ENCODE assay signal across 1 cellular context in the genomic region with DNA sequence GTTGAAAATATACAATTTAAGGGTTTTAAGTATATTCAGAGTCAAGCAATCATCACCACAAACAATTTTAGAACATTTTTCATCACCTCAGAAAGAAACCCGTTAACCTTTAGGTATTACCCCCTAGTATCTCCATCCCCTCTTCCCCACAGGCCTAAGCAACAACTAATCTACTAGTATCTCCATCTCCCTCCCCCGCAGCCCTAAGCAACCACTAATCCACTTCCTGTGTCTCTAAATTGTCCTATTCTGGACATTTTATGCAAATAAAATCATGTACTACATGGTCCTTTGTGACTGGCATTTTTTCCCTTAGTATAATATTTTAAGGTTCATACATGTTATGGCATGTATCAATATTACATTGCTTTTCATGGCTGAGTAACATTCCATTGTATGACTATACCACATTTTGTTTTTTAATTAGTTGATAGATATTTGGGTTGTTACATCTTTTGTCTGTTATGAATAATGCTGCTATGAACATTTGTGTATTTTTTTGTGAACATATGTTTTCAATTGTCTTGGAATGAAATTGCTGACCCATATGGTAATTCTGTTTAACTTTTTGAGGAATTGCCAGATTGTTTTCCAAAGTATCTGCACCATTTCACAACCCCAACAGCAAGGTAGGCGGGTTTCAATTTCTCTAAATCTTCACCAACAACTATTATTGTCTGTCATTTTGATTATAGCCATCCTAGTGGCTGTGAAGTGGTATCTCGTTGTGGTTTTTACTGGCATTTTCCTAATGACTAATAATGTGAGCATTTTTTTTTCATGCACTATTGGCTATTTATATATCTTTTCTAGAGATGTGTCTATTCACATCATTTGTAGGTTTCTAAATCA.
TF ChIP-seq lines count a peak whose summit lies in the region.

No MANE protein-coding gene starts in this region.

TF ChIP-seq in WTC11, 78 proteins besides CTCF, POLR2A, EP300 and RAD21 (continued from another document):
- TF ChIP-seq, protein P1, sequence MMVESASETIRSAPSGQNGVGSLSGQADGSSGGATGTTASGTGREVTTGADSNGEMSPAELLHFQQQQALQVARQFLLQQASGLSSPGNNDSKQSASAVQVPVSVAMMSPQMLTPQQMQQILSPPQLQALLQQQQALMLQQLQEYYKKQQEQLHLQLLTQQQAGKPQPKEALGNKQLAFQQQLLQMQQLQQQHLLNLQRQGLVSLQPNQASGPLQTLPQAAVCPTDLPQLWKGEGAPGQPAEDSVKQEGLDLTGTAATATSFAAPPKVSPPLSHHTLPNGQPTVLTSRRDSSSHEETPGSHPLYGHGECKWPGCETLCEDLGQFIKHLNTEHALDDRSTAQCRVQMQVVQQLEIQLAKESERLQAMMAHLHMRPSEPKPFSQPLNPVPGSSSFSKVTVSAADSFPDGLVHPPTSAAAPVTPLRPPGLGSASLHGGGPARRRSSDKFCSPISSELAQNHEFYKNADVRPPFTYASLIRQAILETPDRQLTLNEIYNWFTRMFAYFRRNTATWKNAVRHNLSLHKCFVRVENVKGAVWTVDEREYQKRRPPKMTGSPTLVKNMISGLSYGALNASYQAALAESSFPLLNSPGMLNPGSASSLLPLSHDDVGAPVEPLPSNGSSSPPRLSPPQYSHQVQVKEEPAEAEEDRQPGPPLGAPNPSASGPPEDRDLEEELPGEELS (CRISPR knock-in tag; IDR thresholded peaks at IDR 0.05), result no peak
